Comparison of ENCODE assay signal across 8 cellular contexts in genomic region chr14:22852940-22853767, GRCh38. TPM values are rescaled to one million over a fixed set of nuclear protein-coding genes. Genes with fewer than 3 reads are reported as not detected.
DNase-seq lines count a peak whose midpoint lies in the region; ATAC-seq, FAIRE-seq and TF ChIP-seq lines count a peak whose summit lies in the region.

No MANE protein-coding gene starts in this region.

- FAIRE-seq in GM12891 (lab: Jason Lieb, UNC) (peak; percentile 95), keratinocyte (lab: Jason Lieb, UNC) (no peak)

- peak overlapping the region; percentile 95 for H3K4me2 ChIP-seq in keratinocyte (ENCODE audit: control insufficient read depth, extremely low read depth, insufficient read depth, low read depth, low read length)

- H3K36me3 ChIP-seq in keratinocyte (ENCODE audit: control insufficient read depth in 2 of 2, extremely low read depth in 1 of 2, insufficient read depth in 2 of 2, low read length in 2 of 2), result peaks cover under 1 to 1% of the 10 kb centered on the region in 2 experiments

- no peaks in the 10 kb centered on the region for H3K9me3 ChIP-seq in keratinocyte (ENCODE audit: control insufficient read depth, low read depth, low read length)

- H3K27ac ChIP-seq in caudate nucleus (ENCODE audit: low read depth, low read length) (no peak overlapping the region), keratinocyte (ENCODE audit: control insufficient read depth, insufficient read depth, low read length) (peak overlapping the region; percentile 63)

- peak overlapping the region in 2 of 3 experiments; percentile 45 to 70 for H3K4me3 ChIP-seq in keratinocyte (ENCODE audit: control insufficient read depth in 2 of 3, extremely low read depth in 1 of 3, insufficient read depth in 2 of 3, low read depth in 1 of 3, low read length in 3 of 3)

- no peak for TF ChIP-seq POLR2A in GM12891 (IDR thresholded peaks at IDR 0.05; ENCODE audit: low read depth, low read length)

- peak; percentile 85 for ATAC-seq in HG02938 (IDR thresholded peaks at IDR 0.05; ENCODE audit: unreplicated experiment)
- no peak for ATAC-seq in HG03039 (IDR thresholded peaks at IDR 0.05; ENCODE audit: unreplicated experiment)

- no peaks in the 10 kb centered on the region for H3K27me3 ChIP-seq in keratinocyte (ENCODE audit: control insufficient read depth, extremely low read depth, insufficient read depth, low read length)

- H4K20me1 ChIP-seq in keratinocyte (ENCODE audit: control insufficient read depth, extremely low read depth, insufficient read depth, low read length), result no peaks in the 10 kb centered on the region

- TF ChIP-seq CTCF in keratinocyte (optimal IDR thresholded peaks at IDR 0.05 in 1 of 3, IDR thresholded peaks at IDR 0.05 in 1 of 3, conservative IDR thresholded peaks at IDR 0.05 in 1 of 3; ENCODE audit: extremely low read depth in 1 of 3, insufficient read depth in 2 of 3, low read length in 3 of 3), result peak in 2 of 3 experiments; percentile 91 to 93

- H2AFZ ChIP-seq in keratinocyte (ENCODE audit: control insufficient read depth, low read length), result peak overlapping the region; percentile 91

- H3K9ac ChIP-seq in keratinocyte (ENCODE audit: control insufficient read depth, extremely low read depth, insufficient read depth, low read length), result peak overlapping the region; percentile 75

- DNase-seq in GM12891 (ENCODE audit: insufficient read length, low spot score), result peak; percentile 76
- DNase-seq in NCI-H2227 (lab: John Stamatoyannopoulos, UW; ENCODE audit: unreplicated experiment), result peak; percentile 91
- DNase-seq in activated CD4-positive, CD25-positive, alpha-beta regulatory T cell treated with anti-CD3 and anti-CD28 coated beads, Interleukin-2, amount 50 U/mL, for 16 hours (ENCODE audit: low read depth, low spot score), result peak; percentile 84
- DNase-seq in caudate nucleus (lab: John Stamatoyannopoulos, UW), result peak in 56 of 61 donors; percentile 24 to 87 (median 66)
- DNase-seq in keratinocyte (ENCODE audit: low read depth, low spot score), result peak; percentile 81
- peak; percentile 83 to 96 for DNase-seq in stimulated activated CD4-positive, alpha-beta T cell treated with anti-CD3 and anti-CD28 coated beads, Interleukin-12 subunit alpha, Interleukin-12 subunit beta, amount 100 ng/mL, for 24 hours (ENCODE audit: low read depth in 2 of 2)

- H3K79me2 ChIP-seq in keratinocyte (ENCODE audit: control insufficient read depth, insufficient read depth, low read length), result no peaks in the 10 kb centered on the region

- H3K9me1 ChIP-seq in keratinocyte (ENCODE audit: control insufficient read depth, extremely low read depth, insufficient read depth, low read length), result no peaks in the 10 kb centered on the region

- peaks cover 52% of the 10 kb centered on the region for H3K4me1 ChIP-seq in keratinocyte (ENCODE audit: control insufficient read depth, extremely low read depth, insufficient read depth, low read length)

- dilution Hi-C loops in keratinocyte (cut with MboI; ENCODE audit: extremely low pct_ligation_motif_present, low sequenced_read_pairs), result no loop called here

TF ChIP-seq in GM12891, 5 proteins besides CTCF, POLR2A, EP300 and RAD21:
- no peak for TF ChIP-seq POLR2AphosphoS5 (IDR thresholded peaks at IDR 0.05; ENCODE audit: low read depth, low read length)
- no peak for TF ChIP-seq PAX5 (IDR thresholded peaks at IDR 0.05; ENCODE audit: insufficient read depth, low read length, severe bottlenecking)
- TF ChIP-seq POU2F2 (IDR thresholded peaks at IDR 0.05; ENCODE audit: low read depth, low read length), result 0 out of 2 replicates have a peak, but pooled peaks have one; percentile 52
- peak; percentile 50; the same call in 1 of the 2 replicates for TF ChIP-seq SPI1 (IDR thresholded peaks at IDR 0.05; ENCODE audit: low read depth, low read length)
- TF ChIP-seq TAF1 (IDR thresholded peaks at IDR 0.05; ENCODE audit: low read depth, low read length), result no peak

RNA-seq across cellular contexts. Expression of gene MMP14, which starts 16.8 kb away (rescaled TPM):
- 1.3 TPM for polyA plus RNA-seq in GM12891 (2012; ENCODE audit: low read depth, missing spikeins)
- polyA plus RNA-seq in keratinocyte, result 185 to 355 TPM (median 246 TPM) in 3 replicates
- 38.1 TPM for polyA plus RNA-seq in keratinocyte (2011; ENCODE audit: low read depth)
- 52.3 and 79.2 TPM in 2 replicates for polyA plus RNA-seq in keratinocyte (2011; cell fraction: cytosol; rRNA removed)
- polyA plus RNA-seq in keratinocyte (2011; cell fraction: nucleus; rRNA removed), result 794 and 868 TPM in 2 replicates
- 99.7 and 290 TPM in 2 replicates for polyA plus RNA-seq in keratinocyte (2012; ENCODE audit: low replicate concordance)
- polyA minus RNA-seq in keratinocyte, result 235 to 587 TPM (median 267 TPM) in 3 replicates
- 209 TPM for polyA minus RNA-seq in keratinocyte (2011; cell fraction: cytosol; rRNA and poly(A)+ RNA removed)
- 532 and 668 TPM in 2 replicates for polyA minus RNA-seq in keratinocyte (2011; cell fraction: nucleus; rRNA and poly(A)+ RNA removed)

RNA-seq across cellular contexts. Expression of gene LRP10, which starts 18.4 kb away (rescaled TPM):
- 31.2 TPM for polyA plus RNA-seq in GM12891 (2012; ENCODE audit: low read depth, missing spikeins)
- 36.7 to 79.4 TPM (median 62.5 TPM) in 3 replicates for polyA plus RNA-seq in keratinocyte
- polyA plus RNA-seq in keratinocyte (2011; ENCODE audit: low read depth), result 43.9 TPM
- polyA plus RNA-seq in keratinocyte (2011; cell fraction: cytosol; rRNA removed), result 44.1 and 73.2 TPM in 2 replicates
- 131 and 159 TPM in 2 replicates for polyA plus RNA-seq in keratinocyte (2011; cell fraction: nucleus; rRNA removed)
- 95.0 and 106 TPM in 2 replicates for polyA plus RNA-seq in keratinocyte (2012; ENCODE audit: low replicate concordance)
- polyA minus RNA-seq in keratinocyte, result 110 to 463 TPM (median 142 TPM) in 3 replicates
- 143 TPM for polyA minus RNA-seq in keratinocyte (2011; cell fraction: cytosol; rRNA and poly(A)+ RNA removed)
- 194 and 209 TPM in 2 replicates for polyA minus RNA-seq in keratinocyte (2011; cell fraction: nucleus; rRNA and poly(A)+ RNA removed)

RNA-seq across cellular contexts. Expression of gene MRPL52, which starts 23.5 kb away (rescaled TPM):
- 188 TPM for polyA plus RNA-seq in GM12891 (2012; ENCODE audit: low read depth, missing spikeins)
- 56.0 to 104 TPM (median 82.0 TPM) in 3 replicates for polyA plus RNA-seq in keratinocyte
- polyA plus RNA-seq in keratinocyte (2011; ENCODE audit: low read depth), result 181 TPM
- 28.8 and 37.2 TPM in 2 replicates for polyA plus RNA-seq in keratinocyte (2011; cell fraction: cytosol; rRNA removed)
- 24.4 and 31.9 TPM in 2 replicates for polyA plus RNA-seq in keratinocyte (2011; cell fraction: nucleus; rRNA removed)
- 93.4 and 197 TPM in 2 replicates for polyA plus RNA-seq in keratinocyte (2012; ENCODE audit: low replicate concordance)
- polyA minus RNA-seq in keratinocyte, result 8.2 to 15.9 TPM (median 12.9 TPM) in 3 replicates
- 78.5 TPM for polyA minus RNA-seq in keratinocyte (2011; cell fraction: cytosol; rRNA and poly(A)+ RNA removed)
- polyA minus RNA-seq in keratinocyte (2011; cell fraction: nucleus; rRNA and poly(A)+ RNA removed), result 5.8 and 9.2 TPM in 2 replicates

RNA-seq across cellular contexts. Expression of gene REM2, which starts 29.9 kb away (rescaled TPM):
- polyA plus RNA-seq in GM12891 (2012; ENCODE audit: low read depth, missing spikeins), result 0.76 TPM
- polyA plus RNA-seq in keratinocyte, result 0.04 to 0.06 TPM (median 0.05 TPM) in 3 replicates
- polyA plus RNA-seq in keratinocyte (2011; ENCODE audit: low read depth), result not detected
- polyA plus RNA-seq in keratinocyte (2011; cell fraction: cytosol; rRNA removed), result 0.06 TPM in 1 of 2 replicates, not detected in the other
- 0.20 and 0.25 TPM in 2 replicates for polyA plus RNA-seq in keratinocyte (2011; cell fraction: nucleus; rRNA removed)
- 0.87 TPM in 1 of 2 replicates, not detected in the other for polyA plus RNA-seq in keratinocyte (2012; ENCODE audit: low replicate concordance)
- polyA minus RNA-seq in keratinocyte, result not detected in 3 replicates
- polyA minus RNA-seq in keratinocyte (2011; cell fraction: cytosol; rRNA and poly(A)+ RNA removed), result not detected
- polyA minus RNA-seq in keratinocyte (2011; cell fraction: nucleus; rRNA and poly(A)+ RNA removed), result 0.32 TPM in 1 of 2 replicates, not detected in the other

RNA-seq across cellular contexts. Expression of gene SLC7A7, which starts 37.9 kb away (rescaled TPM):
- 35.4 TPM for polyA plus RNA-seq in GM12891 (2012; ENCODE audit: low read depth, missing spikeins)
- 0.20 to 0.65 TPM (median 0.33 TPM) in 3 replicates for polyA plus RNA-seq in keratinocyte
- not detected for polyA plus RNA-seq in keratinocyte (2011; ENCODE audit: low read depth)
- 0.13 and 0.22 TPM in 2 replicates for polyA plus RNA-seq in keratinocyte (2011; cell fraction: cytosol; rRNA removed)
- polyA plus RNA-seq in keratinocyte (2011; cell fraction: nucleus; rRNA removed), result 0.73 and 0.95 TPM in 2 replicates
- polyA plus RNA-seq in keratinocyte (2012; ENCODE audit: low replicate concordance), result 0.30 and 0.34 TPM in 2 replicates
- 0.29 to 0.36 TPM in 2 of 3 replicates, not detected in the other for polyA minus RNA-seq in keratinocyte
- not detected for polyA minus RNA-seq in keratinocyte (2011; cell fraction: cytosol; rRNA and poly(A)+ RNA removed)
- polyA minus RNA-seq in keratinocyte (2011; cell fraction: nucleus; rRNA and poly(A)+ RNA removed), result 0.32 TPM in 1 of 2 replicates, not detected in the other
